Comparison of ENCODE assay signal across 1 cellular context in genomic region chr1:205631727-205632373, GRCh38.
TF ChIP-seq lines count a peak whose summit lies in the region.

Gene ELK4, minus strand, starts transcription at chr1:205632011. Its CDS starts 8,129 bp downstream, at chr1:205623882.

TF ChIP-seq in SK-N-SH, 30 proteins besides CTCF, POLR2A, EP300 and RAD21 (continued from another document):
- TF ChIP-seq ZBTB33 (IDR thresholded peaks at IDR 0.05; ENCODE audit: borderline replicate concordance, low read depth), result 0 out of 2 replicates have a peak, but pooled peaks have one; percentile 49
- TF ChIP-seq USF1 (IDR thresholded peaks at IDR 0.05; ENCODE audit: borderline replicate concordance, low read depth), result no peak
- TF ChIP-seq MAX (IDR thresholded peaks at IDR 0.05; ENCODE audit: low read depth), result peak; percentile 79
- TF ChIP-seq FOXJ3 (CRISPR knock-in tag; IDR thresholded peaks at IDR 0.05), result no peak
- TF ChIP-seq NFIC (IDR thresholded peaks at IDR 0.05; ENCODE audit: borderline replicate concordance), result no peak
- TF ChIP-seq YY1 (IDR thresholded peaks at IDR 0.05; ENCODE audit: low read depth), result no peak; the same call in 1 of the 2 replicates
- peak; percentile 62 for TF ChIP-seq MXI1 (IDR thresholded peaks at IDR 0.05; ENCODE audit: low read depth, low read length)
- TF ChIP-seq SMC3 (IDR thresholded peaks at IDR 0.05; ENCODE audit: low read depth, low read length), result peak; percentile 71
- peak; percentile 53; the same call in 1 of the 2 replicates for TF ChIP-seq ELF1 (IDR thresholded peaks at IDR 0.05)
- peak; percentile 78 for TF ChIP-seq GABPA (IDR thresholded peaks at IDR 0.05; ENCODE audit: low read depth)
- peak; percentile 75 for TF ChIP-seq TAF1 (IDR thresholded peaks at IDR 0.05; ENCODE audit: borderline replicate concordance, low read depth, low read length)
- TF ChIP-seq PBX3 (IDR thresholded peaks at IDR 0.05), result peak; percentile 32
- TF ChIP-seq POLR2AphosphoS5 (IDR thresholded peaks at IDR 0.05; ENCODE audit: low read depth, low read length), result peak; percentile 92
- no peak for TF ChIP-seq FOSL2 (IDR thresholded peaks at IDR 0.05; ENCODE audit: borderline replicate concordance, low read depth)
- peak; percentile 57; the same call in 1 of the 2 replicates for TF ChIP-seq RCOR1 (IDR thresholded peaks at IDR 0.05; ENCODE audit: low read length)
TF ChIP-seq in SK-N-SH: peak in this region for 13.
